In genomic region chr11:66290332-66290629, GRCh38 we compare ENCODE assay signal across 2 cellular contexts.
TF ChIP-seq lines count a peak whose summit lies in the region.

No MANE protein-coding gene starts in this region.

TF ChIP-seq in GM12878, 131 proteins besides CTCF, POLR2A, EP300 and RAD21:
- TF ChIP-seq HDGF (IDR thresholded peaks at IDR 0.05) (no peak), RELB (IDR thresholded peaks at IDR 0.05; ENCODE audit: low read depth) (no peak), NR2C1 (IDR thresholded peaks at IDR 0.05) (no peak), RFX5 (IDR thresholded peaks at IDR 0.05; ENCODE audit: low read depth, low read length) (no peak), PRDM15 (CRISPR knock-in tag; IDR thresholded peaks at IDR 0.05) (no peak), TARDBP (IDR thresholded peaks at IDR 0.05; ENCODE audit: borderline replicate concordance) (no peak), HDAC2 (IDR thresholded peaks at IDR 0.05) (no peak), E2F8 (IDR thresholded peaks at IDR 0.05; ENCODE audit: low read depth, partially characterized antibody) (no peak), ZBTB33 (IDR thresholded peaks at IDR 0.05) (no peak), E2F4 (IDR thresholded peaks at IDR 0.05; ENCODE audit: low read depth, low read length) (no peak), ATF2 (IDR thresholded peaks at IDR 0.05; ENCODE audit: low read length) (no peak)

TF ChIP-seq in neural cell, 6 proteins besides CTCF, POLR2A, EP300 and RAD21:
- TF ChIP-seq POLR2AphosphoS5 (IDR thresholded peaks at IDR 0.05), result no peak
- TF ChIP-seq EZH2 (IDR thresholded peaks at IDR 0.05; ENCODE audit: borderline replicate concordance, insufficient read depth, low read length, poor library complexity, severe bottlenecking), result no peak
- TF ChIP-seq MXI1 (conservative IDR thresholded peaks at IDR 0.05; ENCODE audit: poor library complexity, severe bottlenecking), result no peak
- no peak for TF ChIP-seq REST (IDR thresholded peaks at IDR 0.05; ENCODE audit: borderline replicate concordance)
- TF ChIP-seq SMC3 (conservative IDR thresholded peaks at IDR 0.05; ENCODE audit: poor library complexity), result no peak
- no peak for TF ChIP-seq TAF1 (IDR thresholded peaks at IDR 0.05; ENCODE audit: low read depth)
TF ChIP-seq in neural cell: peak in this region for 0.
